In genomic region chr11:57274904-57275498, GRCh38 we compare ENCODE assay signal across 22 cellular contexts. TPM values are rescaled to one million over a fixed set of nuclear protein-coding genes. Genes with fewer than 3 reads are reported as not detected.
DNase-seq lines count a peak whose midpoint lies in the region; ATAC-seq, FAIRE-seq and TF ChIP-seq lines count a peak whose summit lies in the region.
"Had no signal": no experiment of that assay in that cellular context is flagged by ENCODE, and none has a peak within 500 bp of the region (broad histone marks: within the 10 kb centered on the region; RNA-seq: fewer than 3 reads in every experiment).

No MANE protein-coding gene starts in this region.

- H3K9me3 ChIP-seq in right atrium auricular region (peaks cover 0 to 13% of the 10 kb centered on the region in 2 donors), K562 (replicated peaks; ENCODE audit: control insufficient read depth, insufficient read depth, low read depth, low read length) (no peaks in the 10 kb centered on the region), gastroesophageal sphincter (peaks cover 0 to 12% (median 0%) of the 10 kb centered on the region in 3 donors), spleen (peaks cover 0 to 16% (median 6%) of the 10 kb centered on the region in 8 donors)

- FAIRE-seq in K562 (lab: Jason Lieb, UNC): no peak
- FAIRE-seq: A549, G401.6, GM12892, GM19239 had no signal

- TF ChIP-seq CTCF in right atrium auricular region (IDR thresholded peaks at IDR 0.05): no peak
- no peak for TF ChIP-seq CTCF in K562 (IDR thresholded peaks at IDR 0.05 in 2 of 3, conservative IDR thresholded peaks at IDR 0.05 in 1 of 3; ENCODE audit: insufficient read depth in 2 of 3, low read depth in 1 of 3, low read length in 3 of 3)
- no peak for TF ChIP-seq CTCF in gastroesophageal sphincter (IDR thresholded peaks at IDR 0.05)
- no peak for TF ChIP-seq CTCF in spleen (IDR thresholded peaks at IDR 0.05 in 8 of 11, conservative IDR thresholded peaks at IDR 0.05 in 3 of 11)

- no peak overlapping the region for H3K4me3 Mint-ChIP-seq in stimulated activated effector memory CD8-positive, alpha-beta T cell treated with anti-CD3 and anti-CD28 coated beads, Interleukin-12 subunit alpha, Interleukin-12 subunit beta, amount 100 ng/mL, for 72 hours
- no peak overlapping the region for H3K4me3 Mint-ChIP-seq in stimulated activated memory B cell treated with anti-CD40 and anti-IgM and Interleukin-4, amounts not matched to agents 10 μg/mL and 1 μg/mL and 100 μg/mL, for 72 hours

- TF ChIP-seq RAD21 in K562 (CRISPR knock-in tag; conservative IDR thresholded peaks at IDR 0.05 in 1 of 2, IDR thresholded peaks at IDR 0.05 in 1 of 2): no peak

- DNase-seq in right atrium auricular region (ENCODE audit: low spot score) (no peak), left cardiac atrium (no peak), K562 (ENCODE audit: extremely low read depth in 1 of 4, low spot score in 3 of 4) (no peak), spleen (no peak)
- DNase-seq in stimulated activated effector memory CD8-positive, alpha-beta T cell treated with anti-CD3 and anti-CD28 coated beads, Interleukin-12 subunit alpha, Interleukin-12 subunit beta, amount 100 ng/mL, for 72 hours (ENCODE audit: low spot score in 2 of 2): no peak
- DNase-seq: DMS53, MM.1S, NCI-H1105 treated with DMSO at 0.1 percent for 48 hours, NCI-H187, NCI-H446 treated with DMSO at 0.1 percent for 48 hours, NCI-H748 treated with DMSO at 0.1 percent for 48 hours had no signal

- H3K9me1 ChIP-seq in K562 (ENCODE audit: control insufficient read depth, insufficient read depth, low read length): no peaks in the 10 kb centered on the region

- H3K27me3 ChIP-seq in right atrium auricular region (no peaks in the 10 kb centered on the region), K562 (ENCODE audit: control insufficient read depth in 2 of 2, insufficient read depth in 2 of 2, low read length in 2 of 2) (peaks cover 4 to 5% of the 10 kb centered on the region in 2 experiments; a peak in 2 of 5 replicates), gastroesophageal sphincter (no peaks in the 10 kb centered on the region), spleen (replicated peaks in 1 of 7) (peaks cover 0 to 27% (median 0%) of the 10 kb centered on the region in 7 donors)

- no peak for ATAC-seq in left cardiac atrium
- ATAC-seq in K562: no peak
- no peak for ATAC-seq in gastroesophageal sphincter
- ATAC-seq in HG03460 (IDR thresholded peaks at IDR 0.05; ENCODE audit: unreplicated experiment): no peak
- no peak for ATAC-seq in stimulated activated effector memory CD8-positive, alpha-beta T cell treated with anti-CD3 and anti-CD28 coated beads, Interleukin-12 subunit alpha, Interleukin-12 subunit beta, amount 100 ng/mL, for 72 hours
- no peak for ATAC-seq in stimulated activated memory B cell treated with anti-CD40 and anti-IgM and Interleukin-4, amounts not matched to agents 10 μg/mL and 1 μg/mL and 100 μg/mL, for 72 hours
- ATAC-seq: A549, HCT116 had no signal

- peaks cover 6% of the 10 kb centered on the region for H3K4me1 Mint-ChIP-seq in stimulated activated effector memory CD8-positive, alpha-beta T cell treated with anti-CD3 and anti-CD28 coated beads, Interleukin-12 subunit alpha, Interleukin-12 subunit beta, amount 100 ng/mL, for 72 hours
- peaks cover 6% of the 10 kb centered on the region for H3K4me1 Mint-ChIP-seq in stimulated activated memory B cell treated with anti-CD40 and anti-IgM and Interleukin-4, amounts not matched to agents 10 μg/mL and 1 μg/mL and 100 μg/mL, for 72 hours

- POLR2A ChIA-PET in K562 (lab: Yijun Ruan, JAX): no interaction called here

- WGBS in K562 (ENCODE audit: insufficient coverage, low coverage, missing lambda C conversion rate): 0% methylated on average over 1 of the region's 1 CpG
- WGBS in gastroesophageal sphincter (ENCODE audit: low coverage in 1 of 2), 2 donors: 40 to 43% methylated on average over 1 of the region's 1 CpG
- 41 to 71% (median 46%) methylated on average over 1 of the region's 1 CpG for WGBS in spleen, 5 donors

- intact Hi-C loops in left cardiac atrium (cut with DNase I) (no loop called here), K562 (cut with micrococcal nuclease) (loop anchor here (5.0 kb wide), 1 partner anchor 52 kb away; no protein-coding TSS in a partner anchor), spleen (cut with DNase I; ENCODE audit: low total_unique reads) (no loop called here)

- no peak for TF ChIP-seq POLR2A in K562 (conservative IDR thresholded peaks at IDR 0.05)
- no peak for TF ChIP-seq POLR2A in gastroesophageal sphincter (IDR thresholded peaks at IDR 0.05)
- TF ChIP-seq POLR2A in spleen (IDR thresholded peaks at IDR 0.05): no peak

- H3K27me3 Mint-ChIP-seq in stimulated activated memory B cell treated with anti-CD40 and anti-IgM and Interleukin-4, amounts not matched to agents 10 μg/mL and 1 μg/mL and 100 μg/mL, for 72 hours: peaks cover 38% of the 10 kb centered on the region

- CTCF ChIA-PET in K562 (lab: Yijun Ruan, JAX; ENCODE audit: low intra/inter-chr PET ratio): no interaction called here

- H3K36me3 Mint-ChIP-seq in stimulated activated effector memory CD8-positive, alpha-beta T cell treated with anti-CD3 and anti-CD28 coated beads, Interleukin-12 subunit alpha, Interleukin-12 subunit beta, amount 100 ng/mL, for 72 hours: no peaks in the 10 kb centered on the region
- H3K36me3 Mint-ChIP-seq in stimulated activated memory B cell treated with anti-CD40 and anti-IgM and Interleukin-4, amounts not matched to agents 10 μg/mL and 1 μg/mL and 100 μg/mL, for 72 hours: no peaks in the 10 kb centered on the region

- BruUV-seq in K562 (replicated peaks; lab: Mats Ljungman, UMichigan): no TSS peak

- TF ChIP-seq EP300 in K562 (IDR thresholded peaks at IDR 0.05; ENCODE audit: low read length): no peak
- TF ChIP-seq EP300 in gastroesophageal sphincter (IDR thresholded peaks at IDR 0.05): no peak

- H3K4me1 ChIP-seq in right atrium auricular region: peaks cover 0 to 31% of the 10 kb centered on the region in 2 donors
- H3K4me1 ChIP-seq in K562 (replicated peaks in 1 of 2; ENCODE audit: control insufficient read depth in 2 of 2, insufficient read depth in 2 of 2, low read length in 2 of 2): peaks cover 0 to 14% of the 10 kb centered on the region in 2 experiments; a peak in 4 of 5 replicates
- peaks cover 6 to 27% (median 13%) of the 10 kb centered on the region in 3 donors for H3K4me1 ChIP-seq in gastroesophageal sphincter
- H3K4me1 ChIP-seq in spleen: peaks cover 0 to 43% (median 18%) of the 10 kb centered on the region in 6 donors

- H3K4me2 ChIP-seq in K562 (ENCODE audit: insufficient read depth, low read length): no peak overlapping the region
- H3K4me2 ChIP-seq: A549, KMS-11, PC-9 had no signal

- peaks cover 7% of the 10 kb centered on the region for H3K9me3 Mint-ChIP-seq in stimulated activated effector memory CD8-positive, alpha-beta T cell treated with anti-CD3 and anti-CD28 coated beads, Interleukin-12 subunit alpha, Interleukin-12 subunit beta, amount 100 ng/mL, for 72 hours
- peaks cover 4% of the 10 kb centered on the region for H3K9me3 Mint-ChIP-seq in stimulated activated memory B cell treated with anti-CD40 and anti-IgM and Interleukin-4, amounts not matched to agents 10 μg/mL and 1 μg/mL and 100 μg/mL, for 72 hours

- H3K36me3 ChIP-seq in right atrium auricular region: no peaks in the 10 kb centered on the region
- H3K36me3 ChIP-seq in K562 (ENCODE audit: control insufficient read depth, insufficient read depth, low read length): no peaks in the 10 kb centered on the region
- H3K36me3 ChIP-seq in gastroesophageal sphincter: no peaks in the 10 kb centered on the region
- H3K36me3 ChIP-seq in spleen: no peaks in the 10 kb centered on the region

- no peaks in the 10 kb centered on the region for H3K79me2 ChIP-seq in K562 (ENCODE audit: control insufficient read depth, insufficient read depth, low read length)

- H3K27ac Mint-ChIP-seq in stimulated activated effector memory CD8-positive, alpha-beta T cell treated with anti-CD3 and anti-CD28 coated beads, Interleukin-12 subunit alpha, Interleukin-12 subunit beta, amount 100 ng/mL, for 72 hours: no peak overlapping the region
- no peak overlapping the region for H3K27ac Mint-ChIP-seq in stimulated activated memory B cell treated with anti-CD40 and anti-IgM and Interleukin-4, amounts not matched to agents 10 μg/mL and 1 μg/mL and 100 μg/mL, for 72 hours

- H3K4me3 ChIP-seq in right atrium auricular region (no peak overlapping the region), K562 (no peak overlapping the region), gastroesophageal sphincter (no peak overlapping the region), spleen (no peak overlapping the region)
- H3K4me3 ChIP-seq: A549, PC-9 had no signal

- no peaks in the 10 kb centered on the region for H4K20me1 ChIP-seq in K562 (replicated peaks; ENCODE audit: control insufficient read depth, insufficient read depth, low read length)

- no peak overlapping the region for H2AFZ ChIP-seq in K562 (ENCODE audit: low read depth, low read length)
- H2AFZ ChIP-seq: PC-9 had no signal

- H3K9ac ChIP-seq in K562 (ENCODE audit: insufficient read depth in 1 of 2, low read depth in 2 of 2, low read length in 2 of 2): no peak overlapping the region
- H3K9ac ChIP-seq: KMS-11 had no signal

- in situ Hi-C loops in K562 (cut with MboI): loop anchor here (25.0 kb wide), 1 partner anchor 1338 kb away; the partner anchor contains the start of gene OR5I1

- H3K27ac ChIP-seq in right atrium auricular region (peak overlapping the region; percentile 18 to 55), K562 (ENCODE audit: extremely low read depth, low read depth, low read length) (no peak overlapping the region), gastroesophageal sphincter (peak overlapping the region in 3 of 4 donors; percentile 15 to 66 (median 49)), spleen (peak overlapping the region in 7 of 8 donors; percentile 30 to 80 (median 58))
- H3K27ac ChIP-seq: A549, HL-60, KMS-11, PC-9 had no signal

RNA-seq across cellular contexts. Expression of gene APLNR, which starts 38.0 kb away (rescaled TPM):
- total RNA-seq in right atrium auricular region (10 to 100 TPM in 1 of 2 donors, 1 to 10 TPM in 1; 6.3 to 13.6 TPM), left cardiac atrium (10 to 100 TPM; 20.2 to 21.6 TPM), K562 (2014; rRNA removed) (0.50 and 0.86 TPM in 2 replicates), K562 (2014; rRNA removed; fragmentation: Illumina TruSeq; extraction: Trizol) (0.58 and 0.61 TPM in 2 replicates), K562 (2015; rRNA removed; fragmentation: Illumina TruSeq; extraction: Trizol) (0.65 and 0.72 TPM in 2 replicates), K562 (2021) (1.9 and 2.0 TPM in 2 replicates), gastroesophageal sphincter (1 to 10 TPM; 2.2 to 3.7 (median 2.4) TPM), spleen (100 to 1,000 TPM in 5 of 7 donors, 10 to 100 TPM in 2; 55.9 to 319 (median 155) TPM)
- 10.9 and 17.6 TPM in 2 replicates for total RNA-seq in K562 (2011; cell fraction: chromatin; rRNA removed; ENCODE audit: low replicate concordance)
- 24.2 and 27.0 TPM in 2 replicates for total RNA-seq in K562 (2011; cell fraction: nucleolus; rRNA removed)
- 22.6 and 26.2 TPM in 2 replicates for total RNA-seq in K562 (2011; cell fraction: nucleoplasm; rRNA removed)
- polyA plus RNA-seq in K562 (2011; rRNA removed) (2.0 and 2.1 TPM in 2 replicates), K562 (2014; fragmentation: Illumina TruSeq; extraction: Trizol) (1.7 and 1.9 TPM in 2 replicates), K562 (2014; fragmentation: Nextera tagmentation; extraction: Ambion mirVana) (under 1 TPM; 0.15 to 0.41 TPM), K562 (2014; rRNA removed) (0.94 and 1.4 TPM in 2 replicates), spleen (10 to 100 TPM in 2 of 3 donors, 1 to 10 TPM in 1; 3.0 to 38.6 (median 10.8) TPM)
- 1.9 and 4.8 TPM in 2 replicates for polyA plus RNA-seq in K562 (2011; cell fraction: cytosol; rRNA removed)
- polyA plus RNA-seq in K562 (2011; cell fraction: nucleus; rRNA removed): 2.5 and 4.0 TPM in 2 replicates
- 1.4 and 2.6 TPM in 2 replicates for polyA plus RNA-seq in K562 (2012)
- 1.5 and 2.6 TPM in 2 replicates for polyA minus RNA-seq in K562 (2011; rRNA and poly(A)+ RNA removed)
- 0.91 and 1.7 TPM in 2 replicates for polyA minus RNA-seq in K562 (2011; cell fraction: cytosol; rRNA and poly(A)+ RNA removed)
- polyA minus RNA-seq in K562 (2011; cell fraction: nucleus; rRNA and poly(A)+ RNA removed): 1.8 and 1.9 TPM in 2 replicates
- total RNA-seq: PC-9 had no signal

RNA-seq across cellular contexts. Expression of gene TNKS1BP1, which starts 49.8 kb away (rescaled TPM):
- total RNA-seq in right atrium auricular region (10 to 100 TPM; 26.8 to 52.5 TPM), left cardiac atrium (10 to 100 TPM; 73.6 to 82.6 TPM), K562 (2014; rRNA removed) (16.2 and 20.2 TPM in 2 replicates), K562 (2014; rRNA removed; fragmentation: Illumina TruSeq; extraction: Trizol) (10.9 and 11.2 TPM in 2 replicates), K562 (2015; rRNA removed; fragmentation: Illumina TruSeq; extraction: Trizol) (8.0 and 10.3 TPM in 2 replicates), K562 (2021) (35.0 and 47.2 TPM in 2 replicates), gastroesophageal sphincter (100 to 1,000 TPM in 2 of 4 donors, 10 to 100 TPM in 2; 95.6 to 130 (median 108) TPM), spleen (100 to 1,000 TPM in 1 of 7 donors, 10 to 100 TPM in 6; 30.5 to 126 (median 48.5) TPM)
- 28.6 and 47.8 TPM in 2 replicates for total RNA-seq in K562 (2011; cell fraction: chromatin; rRNA removed; ENCODE audit: low replicate concordance)
- total RNA-seq in K562 (2011; cell fraction: nucleolus; rRNA removed): 20.5 and 22.4 TPM in 2 replicates
- 30.6 and 31.7 TPM in 2 replicates for total RNA-seq in K562 (2011; cell fraction: nucleoplasm; rRNA removed)
- polyA plus RNA-seq in K562 (2011; rRNA removed) (7.3 and 14.1 TPM in 2 replicates), K562 (2014; fragmentation: Illumina TruSeq; extraction: Trizol) (29.9 and 31.4 TPM in 2 replicates), K562 (2014; fragmentation: Nextera tagmentation; extraction: Ambion mirVana) (1 to 10 TPM; 1.1 to 1.2 TPM), K562 (2014; rRNA removed) (19.5 and 23.8 TPM in 2 replicates), spleen (10 to 100 TPM; 19.8 to 51.6 (median 21.7) TPM)
- polyA plus RNA-seq in K562 (2011; cell fraction: cytosol; rRNA removed): 11.4 and 12.5 TPM in 2 replicates
- polyA plus RNA-seq in K562 (2011; cell fraction: nucleus; rRNA removed): 34.2 and 50.1 TPM in 2 replicates
- 17.5 and 28.9 TPM in 2 replicates for polyA plus RNA-seq in K562 (2012)
- polyA minus RNA-seq in K562 (2011; rRNA and poly(A)+ RNA removed): 13.6 and 14.5 TPM in 2 replicates
- 13.8 and 18.3 TPM in 2 replicates for polyA minus RNA-seq in K562 (2011; cell fraction: cytosol; rRNA and poly(A)+ RNA removed)
- 8.2 and 11.6 TPM in 2 replicates for polyA minus RNA-seq in K562 (2011; cell fraction: nucleus; rRNA and poly(A)+ RNA removed)
